8 cellular contexts compared by ENCODE assay signal in the genomic region with DNA sequence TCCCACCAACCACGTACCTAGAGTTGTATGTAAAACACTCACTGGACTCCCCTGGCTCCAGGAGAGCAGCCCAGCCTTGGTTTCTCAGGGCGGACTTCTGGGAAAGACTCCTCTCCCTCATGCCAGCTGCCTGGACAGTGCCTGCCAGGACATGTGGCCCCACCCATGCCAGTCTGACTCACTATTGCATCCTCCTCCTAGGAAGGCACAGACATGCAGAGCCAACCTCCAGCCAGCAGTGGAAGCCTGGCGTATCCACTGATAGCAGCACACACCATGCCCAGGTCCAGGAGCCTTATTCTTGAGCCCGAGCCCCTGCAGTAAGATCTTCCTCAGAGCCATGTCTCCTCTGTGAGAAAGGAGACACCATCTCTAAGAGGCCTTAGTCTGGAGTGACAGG. TPM values are rescaled to one million over a fixed set of nuclear protein-coding genes. Genes with fewer than 3 reads are reported as not detected.
A peak's percentile ranks its signal among the peaks of the same experiment; 100 is the strongest.
DNase-seq lines count a peak whose midpoint lies in the region; ATAC-seq and TF ChIP-seq lines count a peak whose summit lies in the region.

No MANE protein-coding gene starts in this region.

- no peaks in the 10 kb centered on the region for H3K9me3 Mint-ChIP-seq in osteocyte (ENCODE audit: unreplicated experiment)

- H3K36me3 ChIP-seq in DND-41 (ENCODE audit: insufficient read depth, low read length) (peaks cover 79% of the 10 kb centered on the region), Peyer's patch (peaks cover 0 to 22% (median 0%) of the 10 kb centered on the region in 3 donors)

- peaks cover 90% of the 10 kb centered on the region for H3K79me2 ChIP-seq in DND-41 (ENCODE audit: insufficient read depth, low read length)

- H3K27ac ChIP-seq in DND-41 (ENCODE audit: low read length), result no peak overlapping the region
- H3K27ac ChIP-seq in Peyer's patch, result peak overlapping the region in 1 of 4 donors; percentile 21

- no peaks in the 10 kb centered on the region for H3K27me3 ChIP-seq in DND-41 (ENCODE audit: insufficient read depth, low read length, poor library complexity)
- H3K27me3 ChIP-seq in Peyer's patch, result no peaks in the 10 kb centered on the region

- peaks cover 31% of the 10 kb centered on the region for H3K4me1 ChIP-seq in DND-41 (ENCODE audit: insufficient read depth, low read length)
- H3K4me1 ChIP-seq in Peyer's patch, result peaks cover 4 to 27% (median 11%) of the 10 kb centered on the region in 4 donors

- TF ChIP-seq POLR2A in Peyer's patch (IDR thresholded peaks at IDR 0.05), result no peak

- H3K36me3 Mint-ChIP-seq in osteocyte (ENCODE audit: unreplicated experiment), result peaks cover 28% of the 10 kb centered on the region

- no peak overlapping the region for H2AFZ ChIP-seq in DND-41 (ENCODE audit: low read depth, low read length)

- H3K27me3 Mint-ChIP-seq in osteocyte (ENCODE audit: unreplicated experiment), result no peaks in the 10 kb centered on the region

- H3K4me3 ChIP-seq in DND-41 (ENCODE audit: low read depth in 1 of 2, low read length in 2 of 2), result no peak overlapping the region
- no peak overlapping the region for H3K4me3 ChIP-seq in Peyer's patch
- H3K4me3 ChIP-seq in epithelial cell of esophagus (ENCODE audit: low read length), result peak overlapping the region; percentile 34

- TF ChIP-seq CTCF in DND-41 (IDR thresholded peaks at IDR 0.05; ENCODE audit: borderline replicate concordance, extremely low read depth, low read length, poor library complexity, severe bottlenecking), result no peak
- TF ChIP-seq CTCF in Peyer's patch (IDR thresholded peaks at IDR 0.05), result peak in 1 of 6 experiments; percentile 5
- TF ChIP-seq CTCF in epithelial cell of esophagus (IDR thresholded peaks at IDR 0.05; ENCODE audit: insufficient read depth, low read depth, low read length, missing control alignments), result peak; percentile 37
- no peak for TF ChIP-seq CTCF in osteocyte (IDR thresholded peaks at IDR 0.05)

- H3K9ac ChIP-seq in DND-41 (ENCODE audit: low read depth, low read length), result no peak overlapping the region

- H4K20me1 ChIP-seq in DND-41 (ENCODE audit: insufficient read depth, low read length), result peaks cover 79% of the 10 kb centered on the region

- peaks cover 53% of the 10 kb centered on the region for H3K4me1 Mint-ChIP-seq in osteocyte (ENCODE audit: unreplicated experiment)

- H3K9me3 ChIP-seq in DND-41 (ENCODE audit: insufficient read depth, low read length, severe bottlenecking) (no peaks in the 10 kb centered on the region), Peyer's patch (no peaks in the 10 kb centered on the region)

- peak overlapping the region; percentile 20; the same call in 1 of the 2 replicates for H3K4me2 ChIP-seq in DND-41 (ENCODE audit: insufficient read depth, low read length)

- DNase-seq in DND-41 (no peak), Peyer's patch (peak in 2 of 3 donors; percentile 69 to 77), epithelial cell of esophagus (ENCODE audit: low read depth) (peak; percentile 98), osteocyte (ENCODE audit: extremely low spot score, unreplicated experiment) (no peak), NCI-H2029 (lab: John Stamatoyannopoulos, UW) (no peak), NCI-H1105 (lab: John Stamatoyannopoulos, UW) (no peak)
- DNase-seq in activated effector memory CD4-positive, alpha-beta T cell treated with Interleukin-2 at 50 U/mL for 16 hours, result no peak

- peak overlapping the region; percentile 93 for H3K27ac Mint-ChIP-seq in osteocyte (ENCODE audit: unreplicated experiment)

- no peak for ATAC-seq in DND-41 (ENCODE audit: insufficient read depth, low read depth)
- ATAC-seq in GM19035 (IDR thresholded peaks at IDR 0.05; ENCODE audit: unreplicated experiment), result no peak

- peak overlapping the region; percentile 31 for H3K4me3 Mint-ChIP-seq in osteocyte (ENCODE audit: unreplicated experiment)

RNA-seq across cellular contexts. Expression of a gene that starts 8.6 kb away (rescaled TPM):
- total RNA-seq in Peyer's patch, result 100 to 1,000 TPM; 307 to 392 (median 318) TPM
- total RNA-seq in osteocyte, result 602 and 617 TPM in 2 replicates

RNA-seq across cellular contexts. Expression of a gene that starts 24.8 kb away (rescaled TPM):
- total RNA-seq in Peyer's patch (10 to 100 TPM in 3 of 4 donors, 1 to 10 TPM in 1; 3.3 to 27.8 (median 20.4) TPM), osteocyte (0.47 TPM in 1 of 2 replicates, not detected in the other)

RNA-seq across cellular contexts. Expression of a gene that starts 49.9 kb away (rescaled TPM):
- total RNA-seq in Peyer's patch (10 to 100 TPM; 43.8 to 81.8 (median 71.4) TPM), osteocyte (93.9 and 97.8 TPM in 2 replicates)

Comparison
In these comparisons a context has a peak if more than half of its experiments do, and no peak if none do; other contexts are left out.
1. DNase-seq: peak in Peyer's patch (2 of 3) and epithelial cell of esophagus (single experiment); none in DND-41 (single experiment), osteocyte (single experiment), activated effector memory CD4-positive, alpha-beta T cell treated with Interleukin-2 at 50 U/mL for 16 hours (single experiment), NCI-H2029 (single experiment) and NCI-H1105 (single experiment).